Comparison of ENCODE assay signal across 34 cellular contexts in genomic region chrX:133868250-133868649, GRCh38.
DNase-seq lines count a peak whose midpoint lies in the region; ATAC-seq and TF ChIP-seq lines count a peak whose summit lies in the region.
"Had no signal": no experiment of that assay in that cellular context is flagged by ENCODE, and none has a peak within 500 bp of the region (broad histone marks: within the 10 kb centered on the region; RNA-seq: fewer than 3 reads in every experiment).

No MANE protein-coding gene starts in this region.

- H3K4ac ChIP-seq in mesendoderm (ENCODE audit: low read depth, low read length), result no peak overlapping the region

- no peak overlapping the region for H2AK5ac ChIP-seq in mesendoderm (ENCODE audit: low read length)

- H3K27me3 ChIP-seq in mesendoderm (ENCODE audit: insufficient read depth, low read length, poor library complexity) (no peaks in the 10 kb centered on the region), SJCRH30 (no peaks in the 10 kb centered on the region)
- H3K27me3 ChIP-seq: BE2C had no signal

- TF ChIP-seq CTCF in HEK293 (tag by site-specific recombination; IDR thresholded peaks at IDR 0.05), result no peak
- no peak for TF ChIP-seq CTCF in HFFc6 (IDR thresholded peaks at IDR 0.05)

- H3K56ac ChIP-seq in mesendoderm (ENCODE audit: low read length), result no peak overlapping the region

- H2BK5ac ChIP-seq in mesendoderm (ENCODE audit: low read length), result no peak overlapping the region

- no peak overlapping the region for H4K8ac ChIP-seq in mesendoderm (ENCODE audit: low read depth, low read length)

- H4K5ac ChIP-seq in mesendoderm (ENCODE audit: low read length), result no peak overlapping the region

- H3K27ac ChIP-seq in HEK293 (ENCODE audit: extremely low read depth, low read depth, low read length), result no peak overlapping the region
- no peak overlapping the region for H3K27ac ChIP-seq in mesendoderm (ENCODE audit: low read depth, low read length)
- H3K27ac ChIP-seq in SJCRH30, result no peak overlapping the region
- H3K27ac ChIP-seq: 22Rv1; A549; BLaER1; BLaER1 treated with 17β-estradiol and CSF1 and Interleukin-3, amounts not matched to agents 10 nM and 100 nM; C4-2B had no signal

- no peak overlapping the region for H3K27ac Mint-ChIP-seq in effector memory CD8-positive, alpha-beta T cell
- no peak overlapping the region for H3K27ac Mint-ChIP-seq in HFFc6
- H3K27ac Mint-ChIP-seq: B cell; CD4-positive, alpha-beta memory T cell; CD4-positive, alpha-beta T cell; CD4-positive, CD25-positive, alpha-beta regulatory T cell; CD8-positive, alpha-beta memory T cell; CD8-positive, alpha-beta T cell had no signal

- no peak overlapping the region for H3K4me2 ChIP-seq in mesendoderm (ENCODE audit: low read length)
- H3K4me2 ChIP-seq: A549; BLaER1; BLaER1 treated with 17β-estradiol and CSF1 and Interleukin-3, amounts not matched to agents 10 nM and 100 nM had no signal

- H3K9ac ChIP-seq in mesendoderm (ENCODE audit: low read length), result no peak overlapping the region
- H3K9ac ChIP-seq: BLaER1; BLaER1 treated with 17β-estradiol and CSF1 and Interleukin-3, amounts not matched to agents 10 nM and 100 nM had no signal

- H3K27me3 Mint-ChIP-seq in effector memory CD8-positive, alpha-beta T cell, result peaks cover 0 to 21% of the 10 kb centered on the region in 2 donors
- H3K27me3 Mint-ChIP-seq in HFFc6 (ENCODE audit: insufficient read depth), result no peaks in the 10 kb centered on the region; the same call in 1 of the 2 replicates
- H3K27me3 Mint-ChIP-seq: B cell; CD4-positive, CD25-positive, alpha-beta regulatory T cell had no signal

- H3K9me3 Mint-ChIP-seq in effector memory CD8-positive, alpha-beta T cell, result no peaks in the 10 kb centered on the region
- H3K9me3 Mint-ChIP-seq in HFFc6, result peaks cover 7% of the 10 kb centered on the region; the same call in 1 of the 2 replicates
- H3K9me3 Mint-ChIP-seq: CD4-positive, alpha-beta T cell; CD8-positive, alpha-beta memory T cell; CD8-positive, alpha-beta T cell had no signal

- H3K79me2 ChIP-seq in mesendoderm (ENCODE audit: control insufficient read depth, insufficient read depth, low read length), result no peaks in the 10 kb centered on the region

- H3K4me1 Mint-ChIP-seq in effector memory CD8-positive, alpha-beta T cell (ENCODE audit: low read depth in 2 of 2), result no peaks in the 10 kb centered on the region
- H3K4me1 Mint-ChIP-seq in HFFc6 (ENCODE audit: low read depth), result no peaks in the 10 kb centered on the region
- H3K4me1 Mint-ChIP-seq: CD14-positive monocyte; CD4-positive, alpha-beta memory T cell; CD4-positive, CD25-positive, alpha-beta regulatory T cell; CD8-positive, alpha-beta memory T cell had no signal

- H3K4me1 ChIP-seq in HEK293 (ENCODE audit: control insufficient read depth, insufficient read depth, low read length) (peaks cover 10% of the 10 kb centered on the region), mesendoderm (ENCODE audit: control insufficient read depth, low read depth, low read length) (no peaks in the 10 kb centered on the region), SJCRH30 (peaks cover 19% of the 10 kb centered on the region)
- H3K4me1 ChIP-seq: A549; BE2C; BLaER1; BLaER1 treated with 17β-estradiol and CSF1 and Interleukin-3, amounts not matched to agents 10 nM and 100 nM; Caco-2 had no signal

- H2BK15ac ChIP-seq in mesendoderm (replicated peaks; ENCODE audit: low read depth), result no peak overlapping the region

- H3K4me3 Mint-ChIP-seq in effector memory CD8-positive, alpha-beta T cell, result no peak overlapping the region
- H3K4me3 Mint-ChIP-seq in HFFc6, result no peak overlapping the region
- H3K4me3 Mint-ChIP-seq: B cell; CD14-positive monocyte; CD4-positive, alpha-beta memory T cell; CD4-positive, alpha-beta T cell; CD4-positive, CD25-positive, alpha-beta regulatory T cell; CD8-positive, alpha-beta memory T cell; CD8-positive, alpha-beta T cell had no signal

- H3K9me3 ChIP-seq in HEK293 (ENCODE audit: control insufficient read depth, insufficient read depth, low read depth, low read length) (no peaks in the 10 kb centered on the region), SJCRH30 (replicated peaks) (no peaks in the 10 kb centered on the region)
- H3K9me3 ChIP-seq: A549, BE2C, Caco-2 had no signal

- POLR2A ChIA-PET in HEK293 (lab: Yijun Ruan, JAX), result no interaction called here

- H2BK120ac ChIP-seq in mesendoderm (ENCODE audit: low read depth, low read length), result no peak overlapping the region

- H3K36me3 ChIP-seq in HEK293 (ENCODE audit: control insufficient read depth in 2 of 2, insufficient read depth in 1 of 2, low read length in 2 of 2), result no peaks in the 10 kb centered on the region
- no peaks in the 10 kb centered on the region for H3K36me3 ChIP-seq in mesendoderm (ENCODE audit: control insufficient read depth, insufficient read depth, low read length)
- H3K36me3 ChIP-seq in SJCRH30, result no peaks in the 10 kb centered on the region
- H3K36me3 ChIP-seq: BE2C; BLaER1; BLaER1 treated with 17β-estradiol and CSF1 and Interleukin-3, amounts not matched to agents 10 nM and 100 nM had no signal

- H3K4me3 ChIP-seq in HEK293 (ENCODE audit: low read depth, low read length) (no peak overlapping the region), mesendoderm (ENCODE audit: low read length) (no peak overlapping the region), SJCRH30 (no peak overlapping the region)
- H3K4me3 ChIP-seq: A549; BLaER1; BLaER1 treated with 17β-estradiol and CSF1 and Interleukin-3, amounts not matched to agents 10 nM and 100 nM had no signal

- no peak overlapping the region for H3K23ac ChIP-seq in mesendoderm (ENCODE audit: low read length)

- no peaks in the 10 kb centered on the region for H3K36me3 Mint-ChIP-seq in effector memory CD8-positive, alpha-beta T cell (ENCODE audit: insufficient read depth)
- H3K36me3 Mint-ChIP-seq in HFFc6 (ENCODE audit: low read depth), result no peaks in the 10 kb centered on the region
- H3K36me3 Mint-ChIP-seq: CD14-positive monocyte; CD4-positive, alpha-beta memory T cell; CD4-positive, CD25-positive, alpha-beta regulatory T cell; CD8-positive, alpha-beta memory T cell; CD8-positive, alpha-beta T cell had no signal

- DNase-seq in mesendoderm, result peak; percentile 6
- DNase-seq in effector memory CD8-positive, alpha-beta T cell, result no peak
- no peak for DNase-seq in HFFc6
- no peak for DNase-seq in SJCRH30
- DNase-seq in DMS 273 (lab: John Stamatoyannopoulos, UW; ENCODE audit: unreplicated experiment), result no peak
- DNase-seq: 8988T; ACHN; AML-193; C1 segment of cervical spinal cord; Caco-2; Calu3; CD4-positive, alpha-beta memory T cell; CD4-positive, alpha-beta T cell; CD4-positive, CD25-positive, alpha-beta regulatory T cell; CD8-positive, alpha-beta memory T cell; CD8-positive, alpha-beta T cell; COR-L47; DMS 273 treated with DMSO at 0.1 percent for 48 hours; DMS153; DMS53; DMS79; DMS79 treated with DMSO at 0.1 percent for 48 hours; EL had no signal

- ATAC-seq in GM19351 (IDR thresholded peaks at IDR 0.05; ENCODE audit: unreplicated experiment) (peak; percentile 9), HG03159 (IDR thresholded peaks at IDR 0.05; ENCODE audit: unreplicated experiment) (peak; percentile 10)
- no peak for ATAC-seq in effector memory CD8-positive, alpha-beta T cell (replicated peaks)
- ATAC-seq: A549; CD8-positive, alpha-beta T cell had no signal

- H3K79me1 ChIP-seq in mesendoderm (ENCODE audit: low read length), result no peaks in the 10 kb centered on the region

- no peak overlapping the region for H3K18ac ChIP-seq in mesendoderm (ENCODE audit: low read length)

- CTCF ChIA-PET in HEK293 (lab: Yijun Ruan, JAX), result interaction anchor here (0.6 to 1.1 kb wide), 3 partner anchors 12 to 153 kb away, joined by 3 to 4 read pairs (median 3); no protein-coding TSS in a partner anchor

TF ChIP-seq in HEK293, 187 proteins besides CTCF, POLR2A, EP300 and RAD21 (continues in another document):
- TF ChIP-seq TRIM28 (IDR thresholded peaks at IDR 0.05; ENCODE audit: borderline replicate concordance, low read length) (peak; percentile 72; the same call in 1 of the 2 replicates), PRDM10 (tag by site-specific recombination; IDR thresholded peaks at IDR 0.05) (peak; percentile 93)
